ENCODE assay signal across 1 cellular context in genomic region chr9:6610073-6610472, GRCh38.
TF ChIP-seq lines count a peak whose summit lies in the region.

No MANE protein-coding gene starts in this region.

TF ChIP-seq in GM23338, 12 proteins besides CTCF, POLR2A, EP300 and RAD21 (continued from another document):
- TF ChIP-seq JUNB (IDR thresholded peaks at IDR 0.05; ENCODE audit: unreplicated experiment) (no peak), NANOG (IDR thresholded peaks at IDR 0.05; ENCODE audit: borderline replicate concordance) (no peak), REST (IDR thresholded peaks at IDR 0.05; ENCODE audit: unreplicated experiment) (no peak), ZNF114 (CRISPR knock-in tag; IDR thresholded peaks at IDR 0.05) (no peak), ETS1 (IDR thresholded peaks at IDR 0.05) (no peak), ZNF331 (CRISPR knock-in tag; IDR thresholded peaks at IDR 0.05; ENCODE audit: low read depth) (no peak), EZH2 (IDR thresholded peaks at IDR 0.05; ENCODE audit: low read depth, unreplicated experiment) (no peak)
